ENCODE assay signal across 17 cellular contexts in genomic region chr20:40449144-40449543, GRCh38.
A peak's percentile ranks its signal among the peaks of the same experiment; 100 is the strongest.
DNase-seq lines count a peak whose midpoint lies in the region; ATAC-seq, FAIRE-seq and TF ChIP-seq lines count a peak whose summit lies in the region.
"Had no signal": no experiment of that assay in that cellular context is flagged by ENCODE, and none has a peak within 500 bp of the region (broad histone marks: within the 10 kb centered on the region; RNA-seq: fewer than 3 reads in every experiment).

No MANE protein-coding gene starts in this region.

- TF ChIP-seq POLR2A in H1 (IDR thresholded peaks at IDR 0.05; ENCODE audit: control extremely low read depth in 1 of 2, low read depth in 2 of 2, low read length in 2 of 2), result no peak
- TF ChIP-seq POLR2A in esophagus squamous epithelium (IDR thresholded peaks at IDR 0.05), result no peak

- H3K4me3 Mint-ChIP-seq in osteocyte (ENCODE audit: unreplicated experiment), result no peak overlapping the region
- H3K4me3 Mint-ChIP-seq: CD4-positive, alpha-beta memory T cell; H9 had no signal

- H3K4me3 ChIP-seq in H1 (ENCODE audit: extremely low read depth in 1 of 4, insufficient read depth in 2 of 4, low read depth in 3 of 4, low read length in 4 of 4) (no peak overlapping the region), esophagus squamous epithelium (no peak overlapping the region)
- H3K4me3 ChIP-seq: GM23248 had no signal

- POLR2A ChIA-PET in H1 (lab: Charles Lee; ENCODE audit: partially characterized antibody), result interaction anchor here (1.2 kb wide), 1 partner anchor 173 kb away, joined by 3 read pairs; no protein-coding TSS in a partner anchor

- H3K4ac ChIP-seq in H1 (replicated peaks; ENCODE audit: insufficient read length, low read depth, low read length), result no peak overlapping the region

- H3K79me1 ChIP-seq in H1 (ENCODE audit: low read depth, low read length), result no peaks in the 10 kb centered on the region

- no peaks in the 10 kb centered on the region for H3K79me2 ChIP-seq in H1 (ENCODE audit: control insufficient read depth in 1 of 2, insufficient read depth in 2 of 2, low read length in 2 of 2)

- WGBS in H1 (ENCODE audit: extremely low coverage in 1 of 2, insufficient coverage in 1 of 2, insufficient read length in 1 of 2, insufficient replicate concordance in 2 of 2, low coverage in 1 of 2, low lambda C conversion rate in 2 of 2, missing lambda C conversion rate in 1 of 2), 2 experiments, result 89% methylated on average over 2 of the region's 2 CpGs; no CpG with 5 or more reads in 1 of the 2 experiments
- WGBS in esophagus squamous epithelium, 2 donors, result 88 to 91% methylated on average over 2 of the region's 2 CpGs

- no peak overlapping the region for H3K9ac ChIP-seq in H1 (replicated peaks in 1 of 4; ENCODE audit: extremely low read depth in 1 of 4, low read depth in 3 of 4, low read length in 3 of 4)
- H3K9ac ChIP-seq: GM23248 had no signal

- H3K27ac Mint-ChIP-seq in osteocyte (ENCODE audit: unreplicated experiment), result no peak overlapping the region
- H3K27ac Mint-ChIP-seq: CD4-positive, alpha-beta memory T cell; H9 had no signal

- H3K36me3 ChIP-seq in H1 (ENCODE audit: control insufficient read depth in 2 of 4, insufficient read depth in 4 of 4, low read length in 3 of 4) (no peaks in the 10 kb centered on the region), esophagus squamous epithelium (no peaks in the 10 kb centered on the region)

- H3K36me3 Mint-ChIP-seq in osteocyte (ENCODE audit: unreplicated experiment), result no peaks in the 10 kb centered on the region
- H3K36me3 Mint-ChIP-seq: CD4-positive, alpha-beta memory T cell had no signal

- H4K5ac ChIP-seq in H1 (ENCODE audit: insufficient read length, low read depth, low read length), result no peak overlapping the region

- H2BK12ac ChIP-seq in H1 (ENCODE audit: low read depth, low read length), result peak overlapping the region; percentile 40; the same call in 1 of the 2 replicates

- H3K9me3 ChIP-seq in H1 (ENCODE audit: insufficient read depth in 2 of 2, low read depth in 1 of 2, low read length in 1 of 2), result peaks cover 0 to 3% of the 10 kb centered on the region in 2 experiments; a peak in 2 of 4 replicates
- H3K9me3 ChIP-seq in esophagus squamous epithelium, result no peaks in the 10 kb centered on the region

- intact Hi-C loops in esophagus squamous epithelium (cut with DNase I), result no loop called here

- no peak overlapping the region for H3K4me2 ChIP-seq in H1 (ENCODE audit: insufficient read depth in 1 of 2, low read depth in 2 of 2, low read length in 2 of 2)

- no peak overlapping the region for H4K8ac ChIP-seq in H1 (ENCODE audit: extremely low read depth, insufficient read depth, low read length)

- TF ChIP-seq CTCF in H1 (IDR thresholded peaks at IDR 0.05; ENCODE audit: control extremely low read depth in 1 of 3, insufficient read depth in 1 of 3, low read depth in 1 of 3, low read length in 3 of 3), result no peak
- TF ChIP-seq CTCF in osteocyte (IDR thresholded peaks at IDR 0.05), result no peak
- TF ChIP-seq CTCF in esophagus squamous epithelium (IDR thresholded peaks at IDR 0.05), result no peak

- no peaks in the 10 kb centered on the region for H3K4me1 Mint-ChIP-seq in osteocyte (ENCODE audit: unreplicated experiment)
- H3K4me1 Mint-ChIP-seq: CD4-positive, alpha-beta memory T cell had no signal

- CTCF ChIA-PET in H1 (lab: Charles Lee; ENCODE audit: partially characterized antibody), result interaction anchor here (0.8 kb wide), 1 partner anchor 104 kb away, joined by 3 read pairs; no protein-coding TSS in a partner anchor

- TF ChIP-seq RAD21 in H1 (IDR thresholded peaks at IDR 0.05 in 1 of 2, conservative IDR thresholded peaks at IDR 0.05 in 1 of 2; ENCODE audit: low read depth in 2 of 2, low read length in 2 of 2), result no peak

- TF ChIP-seq EP300 in H1 (IDR thresholded peaks at IDR 0.05; ENCODE audit: borderline replicate concordance in 1 of 2, low read depth in 2 of 2, low read length in 2 of 2), result no peak

- no peaks in the 10 kb centered on the region for H3K23me2 ChIP-seq in H1 (ENCODE audit: low read depth, low read length)

- peaks cover 18% of the 10 kb centered on the region for H3K27me3 Mint-ChIP-seq in osteocyte (ENCODE audit: unreplicated experiment)

- no peaks in the 10 kb centered on the region for H3K9me3 Mint-ChIP-seq in osteocyte (ENCODE audit: unreplicated experiment)
- H3K9me3 Mint-ChIP-seq: H9 had no signal

- no peak overlapping the region for H2BK20ac ChIP-seq in H1 (ENCODE audit: low read length)

- H3K27ac ChIP-seq in H1 (ENCODE audit: low read depth, low read length), result no peak overlapping the region
- H3K27ac ChIP-seq in esophagus squamous epithelium, result no peak overlapping the region
- H3K27ac ChIP-seq: GM23248 had no signal

- H4K20me1 ChIP-seq in H1 (replicated peaks in 1 of 2; ENCODE audit: control insufficient read depth in 1 of 2, insufficient read depth in 2 of 2, low read length in 2 of 2), result no peaks in the 10 kb centered on the region

- H2BK5ac ChIP-seq in H1 (ENCODE audit: low read depth, low read length), result no peak overlapping the region

- H3K18ac ChIP-seq in H1 (ENCODE audit: extremely low read depth, low read length), result no peak overlapping the region

- peaks cover 0 to 4% (median 0%) of the 10 kb centered on the region in 4 experiments; a peak in 2 of 7 replicates for H3K4me1 ChIP-seq in H1 (replicated peaks in 1 of 4; ENCODE audit: control insufficient read depth in 3 of 4, insufficient read depth in 4 of 4, low read length in 3 of 4)
- H3K4me1 ChIP-seq in esophagus squamous epithelium, result peaks cover 0 to 12% (median 0%) of the 10 kb centered on the region in 3 donors

- H3K27me3 ChIP-seq in H1 (replicated peaks in 1 of 4; ENCODE audit: control insufficient read depth in 3 of 4, extremely low read depth in 1 of 4, insufficient read depth in 3 of 4, low read length in 3 of 4) (no peaks in the 10 kb centered on the region), esophagus squamous epithelium (no peaks in the 10 kb centered on the region)

- no peak overlapping the region for H3K56ac ChIP-seq in H1 (replicated peaks; ENCODE audit: insufficient read length, low read depth, low read length)

- no peak overlapping the region for H2AK5ac ChIP-seq in H1 (ENCODE audit: low read depth, low read length)

- DNase-seq in HTR-8/SVneo (ENCODE audit: insufficient read length, low spot score), result no peak
- no peak for DNase-seq in H1 (ENCODE audit: low read depth in 1 of 2, low spot score in 2 of 2)
- peak; percentile 2 for DNase-seq in osteocyte (ENCODE audit: extremely low spot score, unreplicated experiment)
- no peak for DNase-seq in SIG-M5 treated with dmso at 0.1 percent for 504 hours (lab: John Stamatoyannopoulos, UW; ENCODE audit: unreplicated experiment)
- DNase-seq in esophagus squamous epithelium (lab: John Stamatoyannopoulos, UW), result no peak
- DNase-seq: C1 segment of cervical spinal cord; Calu3; CD4-positive, alpha-beta memory T cell; COR-L47; DMS53; DMS79 treated with DMSO at 0.1 percent for 48 hours; GF-D8; GM23248; H9 had no signal

- FAIRE-seq in HTR-8/SVneo (lab: Jason Lieb, UNC) (peak; percentile 82), H1 (lab: Jason Lieb, UNC) (no peak)
- FAIRE-seq: GM12892 had no signal

- no peak overlapping the region for H2BK120ac ChIP-seq in H1 (replicated peaks; ENCODE audit: low read depth, low read length)

- H2BK15ac ChIP-seq in H1 (ENCODE audit: low read length), result no peak overlapping the region

- H3K14ac ChIP-seq in H1 (ENCODE audit: insufficient read length), result no peak overlapping the region

- no peak overlapping the region for H4K91ac ChIP-seq in H1 (replicated peaks; ENCODE audit: insufficient read length, low read length)

- H3K23ac ChIP-seq in H1 (ENCODE audit: insufficient read length), result no peak overlapping the region

- no peak overlapping the region for H2AFZ ChIP-seq in H1 (ENCODE audit: low read length)
- H2AFZ ChIP-seq: GM23248 had no signal

- no peak for ATAC-seq in GM19397 (IDR thresholded peaks at IDR 0.05; ENCODE audit: unreplicated experiment)
- ATAC-seq: HCT116 had no signal

TF ChIP-seq in H1, 55 proteins besides CTCF, POLR2A, EP300 and RAD21 (continues in another document):
- TF ChIP-seq TEAD4 (IDR thresholded peaks at IDR 0.05; ENCODE audit: low read depth, low read length), result no peak
- no peak for TF ChIP-seq EZH2 (IDR thresholded peaks at IDR 0.05; ENCODE audit: low read depth, low read length, severe bottlenecking)
- no peak for TF ChIP-seq BCL11A (IDR thresholded peaks at IDR 0.05; ENCODE audit: low read depth in 2 of 2, low read length in 2 of 2)
- no peak for TF ChIP-seq ATF3 (IDR thresholded peaks at IDR 0.05; ENCODE audit: insufficient read depth, low read depth, low read length)
- TF ChIP-seq RXRA (IDR thresholded peaks at IDR 0.05; ENCODE audit: insufficient read depth, low read depth, low read length), result no peak
- no peak for TF ChIP-seq E2F6 (IDR thresholded peaks at IDR 0.05)
